Comparison of ENCODE assay signal across 17 cellular contexts in genomic region chr12:124464830-124465229, GRCh38.
A peak's percentile ranks its signal among the peaks of the same experiment; 100 is the strongest.
DNase-seq lines count a peak whose midpoint lies in the region; ATAC-seq, FAIRE-seq and TF ChIP-seq lines count a peak whose summit lies in the region.
"Had no signal": no experiment of that assay in that cellular context is flagged by ENCODE, and none has a peak within 500 bp of the region (broad histone marks: within the 10 kb centered on the region; RNA-seq: fewer than 3 reads in every experiment).

No MANE protein-coding gene starts in this region.

- H3K36me3 ChIP-seq in HepG2 (replicated peaks in 1 of 2; ENCODE audit: control insufficient read depth in 1 of 2, insufficient read depth in 2 of 2, low read length in 2 of 2) (peaks cover 12 to 38% of the 10 kb centered on the region in 2 experiments; a peak in 4 of 5 replicates), right lobe of liver (peaks cover 0 to 6% (median 2%) of the 10 kb centered on the region in 4 donors), Loucy (ENCODE audit: insufficient read depth, low read length) (peaks cover 44% of the 10 kb centered on the region; the same call in 1 of the 2 replicates)

- H3K27ac ChIP-seq in HepG2 (ENCODE audit: extremely low read length, insufficient read depth, low read length) (no peak overlapping the region), right lobe of liver (no peak overlapping the region)
- H3K27ac ChIP-seq: pancreas, tibial artery had no signal

- no TSS peak for BruUV-seq in HepG2 (replicated peaks; lab: Mats Ljungman, UMichigan)

- TF ChIP-seq POLR2A in HepG2 (IDR thresholded peaks at IDR 0.05; ENCODE audit: insufficient read depth in 1 of 2, low read depth in 2 of 2, low read length in 2 of 2): no peak
- TF ChIP-seq POLR2A in right lobe of liver (IDR thresholded peaks at IDR 0.05): no peak

- H3K4me1 ChIP-seq in HepG2 (ENCODE audit: insufficient read depth, low read length) (no peaks in the 10 kb centered on the region), right lobe of liver (no peaks in the 10 kb centered on the region), Loucy (ENCODE audit: insufficient read depth, low read length, poor library complexity, severe bottlenecking) (peaks cover 44% of the 10 kb centered on the region)
- H3K4me1 ChIP-seq: pancreas had no signal

- intact Hi-C loops in HepG2 (cut with micrococcal nuclease; ENCODE audit: unreplicated experiment): no loop called here
- intact Hi-C loops in right lobe of liver (cut with DNase I): no loop called here

- no peak for TF ChIP-seq EP300 in HepG2 (IDR thresholded peaks at IDR 0.05; ENCODE audit: low read depth in 2 of 2, low read length in 2 of 2)
- no peak for TF ChIP-seq EP300 in HepG2 (CRISPR knock-in tag; IDR thresholded peaks at IDR 0.05; ENCODE audit: borderline replicate concordance)

- H3K9me3 Mint-ChIP-seq in effector memory CD8-positive, alpha-beta T cell: peaks cover 0 to 6% of the 10 kb centered on the region in 2 donors

- H3K4me3 ChIP-seq in HepG2 (replicated peaks in 1 of 3; ENCODE audit: insufficient read depth in 1 of 3, low read depth in 2 of 3, low read length in 3 of 3) (no peak overlapping the region), right lobe of liver (no peak overlapping the region), Loucy (ENCODE audit: low read length, poor library complexity, severe bottlenecking) (no peak overlapping the region)
- H3K4me3 ChIP-seq: pancreas, tibial artery had no signal

- no peak for ATAC-seq in HepG2
- ATAC-seq in right lobe of liver: no peak
- ATAC-seq in effector memory CD8-positive, alpha-beta T cell (replicated peaks): no peak
- no peak for ATAC-seq in GM18909 (IDR thresholded peaks at IDR 0.05; ENCODE audit: poor library complexity, unreplicated experiment)
- ATAC-seq in HG03432 (IDR thresholded peaks at IDR 0.05; ENCODE audit: unreplicated experiment): no peak
- ATAC-seq: activated naive CD4-positive, alpha-beta T cell treated with anti-CD3 and anti-CD28 coated beads, Interleukin-2, amount 50 U/mL, for 72 hours had no signal

- in situ Hi-C loops in HepG2 (cut with HindIII; ENCODE audit: extremely low pct_ligation_motif_present, low pct_unique_long_range_greater_than_20kb): no loop called here

- no peaks in the 10 kb centered on the region for H3K9me2 ChIP-seq in Loucy (replicated peaks; ENCODE audit: low read depth, low read length)

- no CpG with 5 or more reads among the region's 4 CpGs for WGBS in HepG2 (ENCODE audit: low lambda C conversion rate)
- WGBS in right lobe of liver (ENCODE audit: insufficient coverage, low coverage, low lambda C conversion rate, missing lambda C conversion rate): 93% methylated on average over 2 of the region's 4 CpGs

- no peak for TF ChIP-seq RAD21 in HepG2 (CRISPR knock-in tag; IDR thresholded peaks at IDR 0.05)

- peaks cover 50 to 52% of the 10 kb centered on the region in 2 donors for H3K4me1 Mint-ChIP-seq in effector memory CD8-positive, alpha-beta T cell (ENCODE audit: low read depth in 2 of 2)

- peak overlapping the region; percentile 80 to 83 for H3K4me3 Mint-ChIP-seq in effector memory CD8-positive, alpha-beta T cell

- CTCF ChIA-PET in HepG2 (lab: Yijun Ruan, JAX; ENCODE audit: low intra/inter-chr PET ratio, low total read pairs): no interaction called here

- H3K79me2 ChIP-seq in HepG2 (ENCODE audit: insufficient read depth, low read length): no peaks in the 10 kb centered on the region
- peaks cover 62% of the 10 kb centered on the region for H3K79me2 ChIP-seq in Loucy (ENCODE audit: insufficient read depth, low read length)

- FAIRE-seq in HepG2 (lab: Jason Lieb, UNC): no peak
- FAIRE-seq: bronchial epithelial cell, kidney, pancreas, RCC 7860 had no signal

- H3K9ac ChIP-seq in HepG2 (ENCODE audit: insufficient read depth, low read depth, low read length) (no peak overlapping the region), Loucy (ENCODE audit: low read depth, low read length, poor library complexity, severe bottlenecking) (no peak overlapping the region)

- POLR2A ChIA-PET in HepG2 (lab: Yijun Ruan, JAX): no interaction called here

- H2AFZ ChIP-seq in HepG2 (ENCODE audit: low read length) (no peak overlapping the region), Loucy (ENCODE audit: low read length) (no peak overlapping the region)

- H3K4me2 ChIP-seq in HepG2 (ENCODE audit: low read depth, low read length): no peak overlapping the region
- H3K4me2 ChIP-seq in Loucy (ENCODE audit: low read depth, low read length, poor library complexity, severe bottlenecking): peak overlapping the region; percentile 94

- TF ChIP-seq CTCF in HepG2 (CRISPR knock-in tag; IDR thresholded peaks at IDR 0.05) (no peak), right lobe of liver (IDR thresholded peaks at IDR 0.05) (no peak), Loucy (conservative IDR thresholded peaks at IDR 0.05; ENCODE audit: low read length) (no peak)

- no peaks in the 10 kb centered on the region for H3K27me3 Mint-ChIP-seq in effector memory CD8-positive, alpha-beta T cell

- H3K9me3 ChIP-seq in HepG2 (ENCODE audit: low read length) (peaks cover 10% of the 10 kb centered on the region; the same call in 1 of the 2 replicates), right lobe of liver (no peaks in the 10 kb centered on the region), Loucy (ENCODE audit: insufficient read depth, low read depth, low read length) (peaks cover 2% of the 10 kb centered on the region; the same call in 1 of the 2 replicates)
- H3K9me3 ChIP-seq: pancreas, tibial artery had no signal

- H3K27me3 ChIP-seq in HepG2 (ENCODE audit: control insufficient read depth in 1 of 2, insufficient read depth in 2 of 2, low read length in 2 of 2) (no peaks in the 10 kb centered on the region), right lobe of liver (no peaks in the 10 kb centered on the region), Loucy (ENCODE audit: insufficient read depth, low read length, poor library complexity, severe bottlenecking) (no peaks in the 10 kb centered on the region)
- H3K27me3 ChIP-seq: pancreas, tibial artery had no signal

- DNase-seq in HepG2 (ENCODE audit: low spot score) (no peak), right lobe of liver (no peak), NCI-H748 (lab: John Stamatoyannopoulos, UW; ENCODE audit: unreplicated experiment) (no peak)
- DNase-seq in effector memory CD8-positive, alpha-beta T cell: no peak
- DNase-seq: KG1; NCI-H1092 treated with DMSO at 0.1 percent for 48 hours; NCI-H774; stimulated activated CD4-positive, alpha-beta T cell treated with anti-CD3 and anti-CD28 coated beads, Interleukin-4, amount 100 ng/mL, for 4 hours; tibial artery had no signal

- H3K27ac Mint-ChIP-seq in effector memory CD8-positive, alpha-beta T cell: peak overlapping the region; percentile 96 to 99

- H3F3A ChIP-seq in Loucy (ENCODE audit: low read depth): no peaks in the 10 kb centered on the region

- H3K36me3 Mint-ChIP-seq in effector memory CD8-positive, alpha-beta T cell (ENCODE audit: insufficient read depth): peaks cover 36% of the 10 kb centered on the region

- H4K20me1 ChIP-seq in HepG2 (ENCODE audit: insufficient read depth, low read length): peaks cover 7% of the 10 kb centered on the region; the same call in 1 of the 2 replicates
- peaks cover 23% of the 10 kb centered on the region for H4K20me1 ChIP-seq in Loucy (ENCODE audit: insufficient read depth, low read length, poor library complexity, severe bottlenecking)

TF ChIP-seq in HepG2, 621 proteins besides CTCF, POLR2A, EP300 and RAD21:
- no peak for TF ChIP-seq SUZ12 (IDR thresholded peaks at IDR 0.05; ENCODE audit: low read depth, low read length)
- peak; percentile 99 for TF ChIP-seq ZFP90 (CRISPR knock-in tag; IDR thresholded peaks at IDR 0.05; ENCODE audit: borderline replicate concordance)
TF ChIP-seq in HepG2: peak in this region for 1.
